10 cellular contexts compared by ENCODE assay signal in genomic region chr3:170751083-170751893, GRCh38.
DNase-seq lines count a peak whose midpoint lies in the region; ATAC-seq lines count a peak whose summit lies in the region.
"Had no signal": no experiment of that assay in that cellular context is flagged by ENCODE, and none has a peak within 500 bp of the region (broad histone marks: within the 10 kb centered on the region; RNA-seq: fewer than 3 reads in every experiment).

No MANE protein-coding gene starts in this region.

- DNase-seq in A172 (ENCODE audit: low spot score), result peak; percentile 91
- DNase-seq in HS-27A (ENCODE audit: low read depth), result peak; percentile 98
- DNase-seq in brain pericyte (ENCODE audit: low read depth, low spot score), result peak; percentile 74
- peak; percentile 43 for DNase-seq in left kidney (ENCODE audit: low read depth, low spot score)
- DNase-seq in T-helper 9 cell, result no peak
- DNase-seq in activated CD4-positive, CD25-positive, alpha-beta regulatory T cell (lab: John Stamatoyannopoulos, UW), result no peak
- no peak for DNase-seq in activated CD4-positive, alpha-beta T cell treated with anti-CD3 and anti-CD28 coated beads, Interleukin-2, amount 50 U/mL, for 48 hours
- DNase-seq: CD8-positive, alpha-beta T cell; H9 had no signal

- no peak for ATAC-seq in HG03460 (IDR thresholded peaks at IDR 0.05; ENCODE audit: unreplicated experiment)
- ATAC-seq: CD8-positive, alpha-beta T cell had no signal

Comparison
In these comparisons a context has a peak if more than half of its experiments do, and no peak if none do; other contexts are left out.
1. DNase-seq: peak in A172 (single experiment), HS-27A (single experiment), brain pericyte (single experiment) and left kidney (single experiment); none in T-helper 9 cell (single experiment), activated CD4-positive, CD25-positive, alpha-beta regulatory T cell (0 of 4) and activated CD4-positive, alpha-beta T cell treated with anti-CD3 and anti-CD28 coated beads, Interleukin-2, amount 50 U/mL, for 48 hours (0 of 2).